Comparison of ENCODE assay signal across 1 cellular context in the genomic region with DNA sequence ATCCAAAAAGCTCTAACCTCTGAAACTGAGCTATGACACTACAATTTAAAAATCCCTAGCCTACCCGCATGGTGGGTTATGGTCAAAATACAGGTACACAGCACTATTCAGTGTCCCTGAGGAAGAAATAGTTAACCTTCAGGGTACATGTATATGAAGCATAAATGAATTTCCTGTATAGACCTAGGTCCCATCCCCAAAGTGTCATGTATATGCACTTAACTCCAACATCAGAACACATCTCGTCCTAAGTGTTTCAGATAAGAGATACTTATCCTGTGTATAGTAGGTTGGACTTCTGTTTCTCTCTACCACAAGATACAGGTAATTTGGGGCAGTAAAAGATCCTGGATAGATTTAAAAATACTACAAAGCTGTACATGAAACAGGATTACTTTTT.
TF ChIP-seq lines count a peak whose summit lies in the region.

No MANE protein-coding gene starts in this region.

TF ChIP-seq in GM12878, 131 proteins besides CTCF, POLR2A, EP300 and RAD21:
- TF ChIP-seq SRF (IDR thresholded peaks at IDR 0.05; ENCODE audit: low read depth in 2 of 2, low read length in 2 of 2) (no peak), ZNF24 (IDR thresholded peaks at IDR 0.05) (no peak)
